8 cellular contexts compared by ENCODE assay signal in the genomic region with DNA sequence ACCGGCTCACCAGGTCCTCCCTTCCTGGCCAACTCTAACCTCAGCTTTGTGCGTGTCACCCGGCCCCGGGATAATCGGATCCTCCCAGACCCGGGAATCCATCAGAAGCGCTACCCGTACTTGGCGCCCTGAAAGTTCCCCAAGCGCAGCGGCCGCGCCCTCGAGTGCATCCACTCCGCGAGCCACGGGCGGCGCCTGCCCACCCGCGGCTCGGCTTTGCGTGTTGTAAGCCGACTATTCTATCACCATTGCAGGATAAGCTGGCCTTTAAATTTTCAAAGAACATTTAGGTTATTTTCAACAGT. TPM values are rescaled to one million over a fixed set of nuclear protein-coding genes. Genes with fewer than 3 reads are reported as not detected.
DNase-seq lines count a peak whose midpoint lies in the region; ATAC-seq and TF ChIP-seq lines count a peak whose summit lies in the region.

No MANE protein-coding gene starts in this region.

- peak overlapping the region; percentile 93 for H3K27ac Mint-ChIP-seq in activated T-helper 1 cell treated with anti-CD3 and anti-CD28 coated beads, Interleukin-12 subunit alpha, Interleukin-12 subunit beta, Interleukin-2, Interleukin-4 antibody, amounts not matched to agents 30 ng/mL and 10 ng/mL and 1 ng/mL, durations not matched to agents 14 hours and 24 hours and 36 hours
- no peak overlapping the region for H3K27ac Mint-ChIP-seq in progenitor cell of endocrine pancreas

- TF ChIP-seq CTCF in GM12865 (IDR thresholded peaks at IDR 0.05; ENCODE audit: insufficient read depth, low read depth, low read length, missing control alignments) (no peak), cardiac muscle cell (IDR thresholded peaks at IDR 0.05; ENCODE audit: low read depth, low read length) (no peak), progenitor cell of endocrine pancreas (IDR thresholded peaks at IDR 0.05; ENCODE audit: unreplicated experiment) (no peak)

- H3K36me3 Mint-ChIP-seq in activated T-helper 1 cell treated with anti-CD3 and anti-CD28 coated beads, Interleukin-12 subunit alpha, Interleukin-12 subunit beta, Interleukin-2, Interleukin-4 antibody, amounts not matched to agents 30 ng/mL and 10 ng/mL and 1 ng/mL, durations not matched to agents 14 hours and 24 hours and 36 hours (ENCODE audit: low read depth), result peaks cover 7% of the 10 kb centered on the region
- H3K36me3 Mint-ChIP-seq in progenitor cell of endocrine pancreas (ENCODE audit: insufficient read depth), result no peaks in the 10 kb centered on the region

- ATAC-seq in GM18520 (IDR thresholded peaks at IDR 0.05; ENCODE audit: unreplicated experiment) (no peak), HG02970 (IDR thresholded peaks at IDR 0.05; ENCODE audit: low FRiP score, unreplicated experiment) (no peak), HG02798 (IDR thresholded peaks at IDR 0.05; ENCODE audit: poor library complexity, unreplicated experiment) (no peak)

- H3K27me3 ChIP-seq in cardiac muscle cell, result peaks cover 100% of the 10 kb centered on the region

- no peaks in the 10 kb centered on the region for H3K36me3 ChIP-seq in cardiac muscle cell

- H3K4me3 Mint-ChIP-seq in activated T-helper 1 cell treated with anti-CD3 and anti-CD28 coated beads, Interleukin-12 subunit alpha, Interleukin-12 subunit beta, Interleukin-2, Interleukin-4 antibody, amounts not matched to agents 30 ng/mL and 10 ng/mL and 1 ng/mL, durations not matched to agents 14 hours and 24 hours and 36 hours, result peak overlapping the region; percentile 91
- peak overlapping the region; percentile 62 for H3K4me3 Mint-ChIP-seq in progenitor cell of endocrine pancreas (ENCODE audit: low read depth)

- intact Hi-C loops in activated T-helper 1 cell treated with anti-CD3 and anti-CD28 coated beads, Interleukin-12 subunit alpha, Interleukin-12 subunit beta, Interleukin-2, Interleukin-4 antibody, amounts not matched to agents 30 ng/mL and 10 ng/mL and 1 ng/mL, durations not matched to agents 14 hours and 24 hours and 36 hours (cut with micrococcal nuclease), result loop anchor here (5.0 to 10.0 kb wide), 4 partner anchors 401 to 844 kb away; a partner anchor contains a TSS

- peak overlapping the region; percentile 97 for H3K4me3 ChIP-seq in GM12865 (ENCODE audit: low read depth, low read length)
- peak overlapping the region; percentile 56 for H3K4me3 ChIP-seq in cardiac muscle cell

- H3K27ac ChIP-seq in cardiac muscle cell, result no peak overlapping the region

- H3K4me1 Mint-ChIP-seq in activated T-helper 1 cell treated with anti-CD3 and anti-CD28 coated beads, Interleukin-12 subunit alpha, Interleukin-12 subunit beta, Interleukin-2, Interleukin-4 antibody, amounts not matched to agents 30 ng/mL and 10 ng/mL and 1 ng/mL, durations not matched to agents 14 hours and 24 hours and 36 hours (ENCODE audit: low read depth), result peaks cover 30% of the 10 kb centered on the region
- H3K4me1 Mint-ChIP-seq in progenitor cell of endocrine pancreas (ENCODE audit: low read depth), result peaks cover 8% of the 10 kb centered on the region

- peaks cover 6% of the 10 kb centered on the region for H3K4me1 ChIP-seq in cardiac muscle cell (ENCODE audit: low read depth)

- H3K9me3 ChIP-seq in cardiac muscle cell (ENCODE audit: low read depth), result no peaks in the 10 kb centered on the region

- no peaks in the 10 kb centered on the region for H3K9me3 Mint-ChIP-seq in activated T-helper 1 cell treated with anti-CD3 and anti-CD28 coated beads, Interleukin-12 subunit alpha, Interleukin-12 subunit beta, Interleukin-2, Interleukin-4 antibody, amounts not matched to agents 30 ng/mL and 10 ng/mL and 1 ng/mL, durations not matched to agents 14 hours and 24 hours and 36 hours
- no peaks in the 10 kb centered on the region for H3K9me3 Mint-ChIP-seq in progenitor cell of endocrine pancreas (ENCODE audit: low read depth)

- H3K27me3 Mint-ChIP-seq in activated T-helper 1 cell treated with anti-CD3 and anti-CD28 coated beads, Interleukin-12 subunit alpha, Interleukin-12 subunit beta, Interleukin-2, Interleukin-4 antibody, amounts not matched to agents 30 ng/mL and 10 ng/mL and 1 ng/mL, durations not matched to agents 14 hours and 24 hours and 36 hours (ENCODE audit: insufficient read depth), result peaks cover 28% of the 10 kb centered on the region
- peaks cover 81% of the 10 kb centered on the region for H3K27me3 Mint-ChIP-seq in progenitor cell of endocrine pancreas

- DNase-seq in GM12865 (ENCODE audit: low read depth), result no peak
- peak; percentile 13 for DNase-seq in activated T-helper 1 cell treated with anti-CD3 and anti-CD28 coated beads, Interleukin-12 subunit alpha, Interleukin-12 subunit beta, Interleukin-2, Interleukin-4 antibody, amounts not matched to agents 30 ng/mL and 10 ng/mL and 1 ng/mL, durations not matched to agents 14 hours and 24 hours and 36 hours (ENCODE audit: low spot score)
- peak in 1 of 2 donors; percentile 24 for DNase-seq in cardiac muscle cell (ENCODE audit: low read depth in 1 of 2, low spot score in 1 of 2)
- no peak for DNase-seq in progenitor cell of endocrine pancreas (ENCODE audit: low spot score, unreplicated experiment)
- no peak for DNase-seq in NOMO-1 treated with dmso at 0.1 percent for 144 hours (lab: John Stamatoyannopoulos, UW; ENCODE audit: unreplicated experiment)

RNA-seq across cellular contexts. Expression of a gene that starts 35.7 kb away (rescaled TPM):
- total RNA-seq in activated T-helper 1 cell treated with anti-CD3 and anti-CD28 coated beads, Interleukin-12 subunit alpha, Interleukin-12 subunit beta, Interleukin-2, Interleukin-4 antibody, amounts not matched to agents 30 ng/mL and 10 ng/mL and 1 ng/mL, durations not matched to agents 14 hours and 24 hours and 36 hours, result not detected in 2 replicates
- not detected in 2 replicates for total RNA-seq in cardiac muscle cell
- polyA plus RNA-seq in cardiac muscle cell, result not detected in 2 replicates
- total RNA-seq in progenitor cell of endocrine pancreas, result not detected in 2 replicates
